In genomic region chr11:46615756-46616155, GRCh38 we compare ENCODE assay signal across 15 cellular contexts. TPM values are rescaled to one million over a fixed set of nuclear protein-coding genes. Genes with fewer than 3 reads are reported as not detected.
A peak's percentile ranks its signal among the peaks of the same experiment; 100 is the strongest.
DNase-seq lines count a peak whose midpoint lies in the region; ATAC-seq and TF ChIP-seq lines count a peak whose summit lies in the region.
"Had no signal": no experiment of that assay in that cellular context is flagged by ENCODE, and none has a peak within 500 bp of the region (broad histone marks: within the 10 kb centered on the region; RNA-seq: fewer than 3 reads in every experiment).

No MANE protein-coding gene starts in this region.

- intact Hi-C loops in CD4-positive, alpha-beta T cell (cut with DNase I, micrococcal nuclease) = loop anchor here (1.0 to 10.0 kb wide), 7 partner anchors 21 to 771 kb away; partner anchors contain the start of genes AMBRA1 (in 1 of the 2), ARHGAP1 (in 1 of the 2), CRY2 (in 1 of the 2) and ZNF408 (in 1 of the 2)

- no peaks in the 10 kb centered on the region for H3K27me3 ChIP-seq in CD4-positive, alpha-beta T cell (ENCODE audit: control insufficient read depth, insufficient read depth, low read length)

- H3K9me3 Mint-ChIP-seq in CD4-positive, alpha-beta T cell = no peaks in the 10 kb centered on the region
- H3K9me3 Mint-ChIP-seq in HFFc6 (no peaks in the 10 kb centered on the region), mesothelial cell of epicardium (no peaks in the 10 kb centered on the region)
- no peaks in the 10 kb centered on the region for H3K9me3 Mint-ChIP-seq in activated T-helper 17 cell treated with anti-CD3 and anti-CD28 coated beads, Interleukin-2, amount 50 U/mL, for 72 hours

- no peak for TF ChIP-seq CTCF in CD4-positive, alpha-beta T cell (IDR thresholded peaks at IDR 0.05)
- TF ChIP-seq CTCF in HFFc6 (IDR thresholded peaks at IDR 0.05) = no peak
- no peak for TF ChIP-seq CTCF in mesothelial cell of epicardium (IDR thresholded peaks at IDR 0.05; ENCODE audit: unreplicated experiment)

- no peak for DNase-seq in CD4-positive, alpha-beta T cell
- peak; percentile 45 for DNase-seq in HFFc6
- no peak for DNase-seq in mesothelial cell of epicardium (ENCODE audit: low spot score in 2 of 2, unreplicated experiment in 2 of 2)
- DNase-seq in NCI-H1436 (lab: John Stamatoyannopoulos, UW) = no peak
- DNase-seq in stimulated activated CD4-positive, alpha-beta T cell treated with anti-CD3 and anti-CD28 coated beads, Interleukin-2, amount 100 ng/mL, for 48 hours = no peak
- DNase-seq in NCI-H69 (lab: John Stamatoyannopoulos, UW) = no peak
- no peak for DNase-seq in T-helper 9 cell
- DNase-seq: activated gamma-delta T cell; effector CD4-positive, alpha-beta T cell; GDM1; H7; hippocampal formation; NCI-H748 treated with DMSO at 0.1 percent for 48 hours; stimulated activated naive CD4-positive, alpha-beta T cell treated with Interleukin-2 at 50 U/mL for 16 hours had no signal

- no peaks in the 10 kb centered on the region for H3K9me3 ChIP-seq in CD4-positive, alpha-beta T cell (ENCODE audit: control insufficient read depth, low read length)

- peak overlapping the region; percentile 97 for H3K27ac Mint-ChIP-seq in CD4-positive, alpha-beta T cell
- peak overlapping the region; percentile 100 for H3K27ac Mint-ChIP-seq in HFFc6
- H3K27ac Mint-ChIP-seq in activated T-helper 17 cell treated with anti-CD3 and anti-CD28 coated beads, Interleukin-2, amount 50 U/mL, for 72 hours = no peak overlapping the region
- peak overlapping the region; percentile 100 for H3K27ac Mint-ChIP-seq in mesothelial cell of epicardium

- ATAC-seq in CD4-positive, alpha-beta T cell (ENCODE audit: poor library complexity) = no peak
- ATAC-seq in activated T-helper 17 cell treated with anti-CD3 and anti-CD28 coated beads, Interleukin-2, amount 50 U/mL, for 72 hours (replicated peaks) = no peak

- H3K4me3 Mint-ChIP-seq in CD4-positive, alpha-beta T cell = peak overlapping the region; percentile 100
- peak overlapping the region; percentile 99 for H3K4me3 Mint-ChIP-seq in HFFc6
- H3K4me3 Mint-ChIP-seq in activated T-helper 17 cell treated with anti-CD3 and anti-CD28 coated beads, Interleukin-2, amount 50 U/mL, for 72 hours = peak overlapping the region; percentile 85
- peak overlapping the region; percentile 98 for H3K4me3 Mint-ChIP-seq in mesothelial cell of epicardium

- H3K27me3 Mint-ChIP-seq in CD4-positive, alpha-beta T cell = no peaks in the 10 kb centered on the region
- peaks cover 4% of the 10 kb centered on the region; the same call in 1 of the 2 replicates for H3K27me3 Mint-ChIP-seq in HFFc6 (ENCODE audit: insufficient read depth)
- no peaks in the 10 kb centered on the region for H3K27me3 Mint-ChIP-seq in activated T-helper 17 cell treated with anti-CD3 and anti-CD28 coated beads, Interleukin-2, amount 50 U/mL, for 72 hours
- no peaks in the 10 kb centered on the region for H3K27me3 Mint-ChIP-seq in mesothelial cell of epicardium (ENCODE audit: low read depth)

- H3K4me1 Mint-ChIP-seq in CD4-positive, alpha-beta T cell (ENCODE audit: low read depth) = peaks cover 39% of the 10 kb centered on the region
- H3K4me1 Mint-ChIP-seq in HFFc6 (ENCODE audit: low read depth) = peaks cover 29% of the 10 kb centered on the region
- H3K4me1 Mint-ChIP-seq in activated T-helper 17 cell treated with anti-CD3 and anti-CD28 coated beads, Interleukin-2, amount 50 U/mL, for 72 hours = peaks cover 13% of the 10 kb centered on the region
- peaks cover 25% of the 10 kb centered on the region for H3K4me1 Mint-ChIP-seq in mesothelial cell of epicardium

- CTCF ChIA-PET in CD4-positive, alpha-beta T cell (lab: Charles Lee) = interaction anchor here (1.1 kb wide), 1 partner anchor 86 kb away, joined by 3 read pairs; no protein-coding TSS in a partner anchor

- POLR2A ChIA-PET in CD4-positive, alpha-beta T cell (lab: Charles Lee) = interaction anchor here (1.0 to 4.7 kb wide), 3 partner anchors 55 to 85 kb away, joined by 3 to 24 read pairs (median 5); partner anchors contain the start of genes ARHGAP1 and ZNF408

- no peak overlapping the region for H3K27ac ChIP-seq in CD4-positive, alpha-beta T cell (ENCODE audit: low read depth, low read length)

- H3K36me3 Mint-ChIP-seq in CD4-positive, alpha-beta T cell (ENCODE audit: low read depth) = peaks cover 30% of the 10 kb centered on the region
- no peaks in the 10 kb centered on the region for H3K36me3 Mint-ChIP-seq in HFFc6 (ENCODE audit: low read depth)
- peaks cover 12% of the 10 kb centered on the region for H3K36me3 Mint-ChIP-seq in activated T-helper 17 cell treated with anti-CD3 and anti-CD28 coated beads, Interleukin-2, amount 50 U/mL, for 72 hours (ENCODE audit: low read depth)
- H3K36me3 Mint-ChIP-seq in mesothelial cell of epicardium = peaks cover 2% of the 10 kb centered on the region

RNA-seq across cellular contexts. Expression of gene HARBI1, which starts 1.3 kb away (rescaled TPM):
- 10 to 100 TPM; 18.2 to 18.7 TPM for total RNA-seq in CD4-positive, alpha-beta T cell
- 1 to 10 TPM; 3.8 to 5.2 (median 4.7) TPM for total RNA-seq in HFFc6 (2021; fragmentation: NEBNext Ultra II Directional; extraction: Animal tissue kit (Norgen Biotek cat#: 25700))
- total RNA-seq in activated T-helper 17 cell treated with anti-CD3 and anti-CD28 coated beads, Interleukin-2, amount 50 U/mL, for 72 hours = 1 to 10 TPM; 2.4 to 4.6 TPM
- total RNA-seq in mesothelial cell of epicardium = 5.4 to 6.3 TPM (median 6.0 TPM) in 3 replicates

RNA-seq across cellular contexts. Expression of gene ATG13, which starts 1.6 kb away (rescaled TPM):
- total RNA-seq in CD4-positive, alpha-beta T cell = 100 to 1,000 TPM in 1 of 2 experiments, 10 to 100 TPM in 1; 95.7 to 102 TPM
- 10 to 100 TPM; 64.2 to 94.0 (median 85.3) TPM for total RNA-seq in HFFc6 (2021; fragmentation: NEBNext Ultra II Directional; extraction: Animal tissue kit (Norgen Biotek cat#: 25700))
- 10 to 100 TPM; 59.1 to 62.1 TPM for total RNA-seq in activated T-helper 17 cell treated with anti-CD3 and anti-CD28 coated beads, Interleukin-2, amount 50 U/mL, for 72 hours
- 67.4 to 68.4 TPM (median 67.8 TPM) in 3 replicates for total RNA-seq in mesothelial cell of epicardium

RNA-seq across cellular contexts. Expression of gene AMBRA1, which starts 21.9 kb away (rescaled TPM):
- 10 to 100 TPM; 29.4 to 31.9 TPM for total RNA-seq in CD4-positive, alpha-beta T cell
- total RNA-seq in HFFc6 (2021; fragmentation: NEBNext Ultra II Directional; extraction: Animal tissue kit (Norgen Biotek cat#: 25700)) = 10 to 100 TPM; 23.2 to 25.9 (median 24.4) TPM
- total RNA-seq in activated T-helper 17 cell treated with anti-CD3 and anti-CD28 coated beads, Interleukin-2, amount 50 U/mL, for 72 hours = 10 to 100 TPM; 28.2 to 30.3 TPM
- 48.4 to 48.9 TPM (median 48.8 TPM) in 3 replicates for total RNA-seq in mesothelial cell of epicardium
